21 cellular contexts compared by ENCODE assay signal in genomic region chr19:33440682-33441081, GRCh38.
DNase-seq lines count a peak whose midpoint lies in the region; ATAC-seq and TF ChIP-seq lines count a peak whose summit lies in the region.
"Had no signal": no experiment of that assay in that cellular context is flagged by ENCODE, and none has a peak within 500 bp of the region (broad histone marks: within the 10 kb centered on the region; RNA-seq: fewer than 3 reads in every experiment).

No MANE protein-coding gene starts in this region.

- H3K4me3 Mint-ChIP-seq in activated naive CD8-positive, alpha-beta T cell treated with anti-CD3 and anti-CD28 coated beads, Interleukin-2, amount 10 ng/mL, durations not matched to agents 7 days and 5 days: no peak overlapping the region
- no peak overlapping the region for H3K4me3 Mint-ChIP-seq in activated naive CD8-positive, alpha-beta T cell treated with anti-CD3 and anti-CD28 coated beads for 36 hours
- no peak overlapping the region for H3K4me3 Mint-ChIP-seq in CD14-positive monocyte
- H3K4me3 Mint-ChIP-seq: CD4-positive, alpha-beta T cell had no signal

- H3K9me3 ChIP-seq in RWPE2 (ENCODE audit: severe bottlenecking) (no peaks in the 10 kb centered on the region), osteoblast (ENCODE audit: low read depth, low read length) (no peaks in the 10 kb centered on the region)
- H3K9me3 ChIP-seq: BE2C, HAP-1, Peyer's patch had no signal

- no peak overlapping the region for H3K4me3 ChIP-seq in RWPE2 (ENCODE audit: severe bottlenecking)
- H3K4me3 ChIP-seq in osteoblast (ENCODE audit: insufficient read depth, low read length): no peak overlapping the region
- H3K4me3 ChIP-seq: HAP-1, K562, Peyer's patch had no signal

- no peak for TF ChIP-seq CTCF in CD14-positive monocyte (IDR thresholded peaks at IDR 0.05)
- TF ChIP-seq CTCF in RWPE2 (IDR thresholded peaks at IDR 0.05; ENCODE audit: poor library complexity, severe bottlenecking): no peak
- TF ChIP-seq CTCF in osteoblast (IDR thresholded peaks at IDR 0.05; ENCODE audit: extremely low read depth, low read depth, low read length): no peak

- no peaks in the 10 kb centered on the region for H4K20me1 ChIP-seq in osteoblast (ENCODE audit: insufficient read depth, low read length)

- no peak for ATAC-seq in activated naive CD8-positive, alpha-beta T cell treated with anti-CD3 and anti-CD28 coated beads, Interleukin-2, amount 10 ng/mL, durations not matched to agents 7 days and 5 days (ENCODE audit: low read depth)
- ATAC-seq in RWPE2 (ENCODE audit: low read depth): no peak

- H3K4me2 ChIP-seq in osteoblast (ENCODE audit: insufficient read depth, low read length): no peak overlapping the region

- H3K9me3 Mint-ChIP-seq in activated naive CD8-positive, alpha-beta T cell treated with anti-CD3 and anti-CD28 coated beads, Interleukin-2, amount 10 ng/mL, durations not matched to agents 7 days and 5 days: no peaks in the 10 kb centered on the region
- no peaks in the 10 kb centered on the region for H3K9me3 Mint-ChIP-seq in activated naive CD8-positive, alpha-beta T cell treated with anti-CD3 and anti-CD28 coated beads for 36 hours
- H3K9me3 Mint-ChIP-seq in CD14-positive monocyte: no peaks in the 10 kb centered on the region
- H3K9me3 Mint-ChIP-seq: CD4-positive, alpha-beta T cell had no signal

- no peak overlapping the region for H2AFZ ChIP-seq in osteoblast (ENCODE audit: low read length)

- no peaks in the 10 kb centered on the region for H3K27me3 ChIP-seq in RWPE2 (ENCODE audit: insufficient read depth, poor library complexity, severe bottlenecking)
- H3K27me3 ChIP-seq in osteoblast (ENCODE audit: insufficient read depth, low read length): no peaks in the 10 kb centered on the region
- H3K27me3 ChIP-seq: BE2C, Peyer's patch had no signal

- DNase-seq in activated naive CD8-positive, alpha-beta T cell treated with anti-CD3 and anti-CD28 coated beads, Interleukin-2, amount 10 ng/mL, durations not matched to agents 7 days and 5 days: peak; percentile 12
- DNase-seq in activated naive CD8-positive, alpha-beta T cell treated with anti-CD3 and anti-CD28 coated beads for 36 hours: no peak
- peak; percentile 4 for DNase-seq in CD14-positive monocyte (ENCODE audit: low spot score)
- peak; percentile 47 for DNase-seq in RWPE2 (ENCODE audit: low spot score)
- peak; percentile 62 for DNase-seq in osteoblast (ENCODE audit: insufficient read length, low spot score, missing footprints)
- DNase-seq in NCI-H146 (lab: John Stamatoyannopoulos, UW): no peak
- DNase-seq in SIG-M5 treated with dmso at 0.1 percent for 504 hours (lab: John Stamatoyannopoulos, UW; ENCODE audit: unreplicated experiment): no peak
- no peak for DNase-seq in stimulated activated CD4-positive, alpha-beta T cell treated with anti-CD3 and anti-CD28 coated beads, Interleukin-2, amount 100 ng/mL, for 24 hours
- DNase-seq: BE2C; CD4-positive, alpha-beta T cell; DMS153; GDM1; NCI-H1105; NCI-H1694; NCI-H2081 treated with DMSO at 0.1 percent for 48 hours; NCI-H748 treated with DMSO at 0.1 percent for 48 hours; NK-92 treated with Interleukin-12 subunit alpha and Interleukin-12 subunit beta, amount 100 ng/mL, for 24 hours; SHP77 treated with DMSO at 0.1 percent for 48 hours had no signal

- POLR2A ChIA-PET in activated naive CD8-positive, alpha-beta T cell treated with anti-CD3 and anti-CD28 coated beads, Interleukin-2, amount 10 ng/mL, durations not matched to agents 7 days and 5 days (lab: Charles Lee): no interaction called here

- intact Hi-C loops in CD14-positive monocyte (cut with micrococcal nuclease): no loop called here

- no peaks in the 10 kb centered on the region for H3K36me3 ChIP-seq in RWPE2 (ENCODE audit: low read depth)
- no peaks in the 10 kb centered on the region for H3K36me3 ChIP-seq in osteoblast (ENCODE audit: insufficient read depth, low read length)
- H3K36me3 ChIP-seq: BE2C, HAP-1 had no signal

- H3K27ac Mint-ChIP-seq in activated naive CD8-positive, alpha-beta T cell treated with anti-CD3 and anti-CD28 coated beads, Interleukin-2, amount 10 ng/mL, durations not matched to agents 7 days and 5 days: no peak overlapping the region
- no peak overlapping the region for H3K27ac Mint-ChIP-seq in activated naive CD8-positive, alpha-beta T cell treated with anti-CD3 and anti-CD28 coated beads for 36 hours
- no peak overlapping the region for H3K27ac Mint-ChIP-seq in CD14-positive monocyte
- H3K27ac Mint-ChIP-seq: CD4-positive, alpha-beta T cell had no signal

- no peaks in the 10 kb centered on the region for H3K4me1 ChIP-seq in RWPE2 (ENCODE audit: insufficient read depth, poor library complexity, severe bottlenecking)
- H3K4me1 ChIP-seq in osteoblast (ENCODE audit: insufficient read depth, low read length): peaks cover 14% of the 10 kb centered on the region
- H3K4me1 ChIP-seq: HAP-1, Peyer's patch had no signal

- H3K36me3 Mint-ChIP-seq in activated naive CD8-positive, alpha-beta T cell treated with anti-CD3 and anti-CD28 coated beads, Interleukin-2, amount 10 ng/mL, durations not matched to agents 7 days and 5 days: no peaks in the 10 kb centered on the region
- H3K36me3 Mint-ChIP-seq in activated naive CD8-positive, alpha-beta T cell treated with anti-CD3 and anti-CD28 coated beads for 36 hours: peaks cover 1% of the 10 kb centered on the region
- H3K36me3 Mint-ChIP-seq in CD14-positive monocyte: peaks cover 3 to 5% of the 10 kb centered on the region in 2 donors

- no peaks in the 10 kb centered on the region for H3K79me2 ChIP-seq in osteoblast (ENCODE audit: insufficient read depth, low read length)

- H3K4me1 Mint-ChIP-seq in activated naive CD8-positive, alpha-beta T cell treated with anti-CD3 and anti-CD28 coated beads, Interleukin-2, amount 10 ng/mL, durations not matched to agents 7 days and 5 days: peaks cover 4% of the 10 kb centered on the region
- H3K4me1 Mint-ChIP-seq in activated naive CD8-positive, alpha-beta T cell treated with anti-CD3 and anti-CD28 coated beads for 36 hours: no peaks in the 10 kb centered on the region
- no peaks in the 10 kb centered on the region for H3K4me1 Mint-ChIP-seq in CD14-positive monocyte

- H3K27ac ChIP-seq in RWPE2 (ENCODE audit: poor library complexity, severe bottlenecking): no peak overlapping the region
- no peak overlapping the region for H3K27ac ChIP-seq in osteoblast (ENCODE audit: low read depth, low read length)
- H3K27ac ChIP-seq: Peyer's patch had no signal

- no peaks in the 10 kb centered on the region for H3K27me3 Mint-ChIP-seq in activated naive CD8-positive, alpha-beta T cell treated with anti-CD3 and anti-CD28 coated beads, Interleukin-2, amount 10 ng/mL, durations not matched to agents 7 days and 5 days
- H3K27me3 Mint-ChIP-seq in activated naive CD8-positive, alpha-beta T cell treated with anti-CD3 and anti-CD28 coated beads for 36 hours: no peaks in the 10 kb centered on the region
- H3K27me3 Mint-ChIP-seq in CD14-positive monocyte (ENCODE audit: low read depth in 3 of 3): peaks cover 0 to 3% (median 0%) of the 10 kb centered on the region in 3 donors
- H3K27me3 Mint-ChIP-seq: CD4-positive, alpha-beta T cell had no signal

Comparison
In these comparisons a context has a peak if more than half of its experiments do, and no peak if none do; other contexts are left out.
1. DNase-seq: peak in activated naive CD8-positive, alpha-beta T cell treated with anti-CD3 and anti-CD28 coated beads, Interleukin-2, amount 10 ng/mL, durations not matched to agents 7 days and 5 days (single experiment), CD14-positive monocyte (single experiment), RWPE2 (single experiment) and osteoblast (single experiment); none in activated naive CD8-positive, alpha-beta T cell treated with anti-CD3 and anti-CD28 coated beads for 36 hours (single experiment), NCI-H146 (single experiment), SIG-M5 treated with dmso at 0.1 percent for 504 hours (single experiment) and stimulated activated CD4-positive, alpha-beta T cell treated with anti-CD3 and anti-CD28 coated beads, Interleukin-2, amount 100 ng/mL, for 24 hours (0 of 2).